Comparison of ENCODE assay signal across 8 cellular contexts in the genomic region with DNA sequence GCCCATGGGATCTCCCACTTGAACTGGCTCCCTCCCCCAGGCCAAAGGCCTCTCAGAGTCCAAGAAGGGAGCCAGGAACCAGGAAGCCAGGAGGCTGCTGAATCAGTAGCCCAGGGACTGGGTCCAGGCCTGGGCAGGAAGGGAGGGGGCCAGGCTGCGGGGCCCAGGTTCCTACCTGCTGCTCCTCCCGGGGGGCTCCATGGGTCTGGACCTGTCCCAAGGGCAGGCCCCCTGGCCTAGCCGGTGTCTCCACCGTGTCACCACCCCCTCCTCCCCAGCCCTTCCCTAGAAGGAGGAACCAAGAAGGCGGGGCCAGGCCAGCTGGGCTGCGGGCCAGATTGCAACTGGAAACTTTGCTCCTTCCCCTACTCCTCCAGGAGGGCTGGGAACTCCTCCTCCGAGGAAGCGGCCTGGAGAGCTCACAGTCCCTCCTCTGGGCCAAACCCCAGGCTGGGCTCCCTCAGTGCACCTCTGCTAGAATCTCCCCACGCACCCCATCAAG. TPM values are rescaled to one million over a fixed set of nuclear protein-coding genes. Genes with fewer than 3 reads are reported as not detected.
DNase-seq lines count a peak whose midpoint lies in the region; FAIRE-seq and TF ChIP-seq lines count a peak whose summit lies in the region.

IQSEC2 (minus strand) TSS at position 264 of the 502 bp plus-strand sequence.

- no peaks in the 10 kb centered on the region for H3K79me2 ChIP-seq in endothelial cell of umbilical vein (ENCODE audit: control insufficient read depth, insufficient read depth, low read length)

- peak; percentile 93 for FAIRE-seq in endothelial cell of umbilical vein (lab: Jason Lieb, UNC)
- FAIRE-seq in GM19239 (lab: Jason Lieb, UNC): no peak

- CTCF ChIA-PET in RWPE1 (lab: Yijun Ruan, JAX): interaction anchor here (0.6 to 1.2 kb wide), 2 partner anchors 13 to 64 kb away, joined by 3 to 5 read pairs; no protein-coding TSS in a partner anchor
- CTCF ChIA-PET in endothelial cell of umbilical vein (lab: Charles Lee): no interaction called here

- intact Hi-C loops in endothelial cell of umbilical vein (cut with micrococcal nuclease): no loop called here
- intact Hi-C loops in uterus (cut with DNase I; ENCODE audit: low total_unique reads): no loop called here

- no peaks in the 10 kb centered on the region for H3K9me1 ChIP-seq in endothelial cell of umbilical vein (replicated peaks; ENCODE audit: control insufficient read depth, extremely low read depth, insufficient read depth, low read length)

- H3K27me3 Mint-ChIP-seq in mesothelial cell of epicardium (ENCODE audit: low read depth): no peaks in the 10 kb centered on the region

- H3K4me2 ChIP-seq in endothelial cell of umbilical vein (ENCODE audit: insufficient read depth, low read length): peak within 1 kb of the TSS; percentile 56

- H3K9me3 ChIP-seq in HAP-1 (no peaks in the 10 kb centered on the region), endothelial cell of umbilical vein (replicated peaks; ENCODE audit: control insufficient read depth, insufficient read depth, low read length) (no peaks in the 10 kb centered on the region), uterus (no peaks in the 10 kb centered on the region)

- TF ChIP-seq POLR2A in endothelial cell of umbilical vein (IDR thresholded peaks at IDR 0.05; ENCODE audit: low read depth, low read length) (no peak), uterus (IDR thresholded peaks at IDR 0.05) (peak in 1 of 2 donors; percentile 35)

- BruUV-seq in endothelial cell of umbilical vein (replicated peaks; lab: Mats Ljungman, UMichigan): no TSS peak

- in situ Hi-C loops in HAP-1 (cut with MboI; ENCODE audit: low sequenced_read_pairs): no loop called here

- peak within 1 kb of the TSS; percentile 39 for H3K4me3 Mint-ChIP-seq in mesothelial cell of epicardium

- H3K36me3 ChIP-seq in HAP-1 (replicated peaks): no peaks in the 10 kb centered on the region
- H3K36me3 ChIP-seq in endothelial cell of umbilical vein (ENCODE audit: control insufficient read depth in 2 of 2, extremely low read depth in 1 of 2, insufficient read depth in 2 of 2, low read length in 2 of 2): no peaks in the 10 kb centered on the region
- no peaks in the 10 kb centered on the region for H3K36me3 ChIP-seq in uterus

- H2AFZ ChIP-seq in endothelial cell of umbilical vein (ENCODE audit: low read depth, low read length): peak within 1 kb of the TSS; percentile 24

- peaks cover 2% of the 10 kb centered on the region for H3K36me3 Mint-ChIP-seq in mesothelial cell of epicardium

- dilution Hi-C loops in endothelial cell of umbilical vein (cut with MboI; ENCODE audit: extremely low pct_ligation_motif_present, low sequenced_read_pairs): no loop called here

- H3K27me3 ChIP-seq in HAP-1 (ENCODE audit: low read depth) (no peaks in the 10 kb centered on the region), endothelial cell of umbilical vein (ENCODE audit: control insufficient read depth in 2 of 2, insufficient read depth in 2 of 2, low read length in 2 of 2) (no peaks in the 10 kb centered on the region), uterus (no peaks in the 10 kb centered on the region)

- H3K9me3 Mint-ChIP-seq in mesothelial cell of epicardium: peaks cover 7% of the 10 kb centered on the region

- H3K4me1 ChIP-seq in HAP-1: peaks cover 7% of the 10 kb centered on the region
- H3K4me1 ChIP-seq in endothelial cell of umbilical vein (ENCODE audit: control insufficient read depth, extremely low read depth, insufficient read depth, low read length): peaks cover 9% of the 10 kb centered on the region
- H3K4me1 ChIP-seq in uterus: no peaks in the 10 kb centered on the region

- H4K20me1 ChIP-seq in endothelial cell of umbilical vein (replicated peaks; ENCODE audit: control insufficient read depth, extremely low read depth, insufficient read depth, low read length): no peaks in the 10 kb centered on the region

- H3K27ac ChIP-seq in RWPE1 (peak within 1 kb of the TSS; percentile 97), endothelial cell of umbilical vein (ENCODE audit: insufficient read depth, low read depth, low read length) (peak within 1 kb of the TSS; percentile 6), uterus (peak within 1 kb of the TSS; percentile 77 to 84)

- peaks cover 28% of the 10 kb centered on the region for H3K4me1 Mint-ChIP-seq in mesothelial cell of epicardium

- H3K27ac Mint-ChIP-seq in mesothelial cell of epicardium: peak within 1 kb of the TSS; percentile 87

- TF ChIP-seq CTCF in RWPE1 (conservative IDR thresholded peaks at IDR 0.05; ENCODE audit: low read depth): no peak
- TF ChIP-seq CTCF in endothelial cell of umbilical vein (IDR thresholded peaks at IDR 0.05; ENCODE audit: extremely low read depth in 1 of 2, insufficient read depth in 1 of 2, low read depth in 1 of 2, low read length in 2 of 2): no peak
- TF ChIP-seq CTCF in mesothelial cell of epicardium (IDR thresholded peaks at IDR 0.05; ENCODE audit: unreplicated experiment): no peak
- TF ChIP-seq CTCF in uterus (IDR thresholded peaks at IDR 0.05): no peak

- H3K9ac ChIP-seq in endothelial cell of umbilical vein (replicated peaks; ENCODE audit: extremely low read depth, insufficient read depth, low read length): peak within 1 kb of the TSS; percentile 7

- peak within 1 kb of the TSS; percentile 28 for H3K4me3 ChIP-seq in HAP-1
- peak within 1 kb of the TSS in 2 of 3 experiments; percentile 43 to 49 for H3K4me3 ChIP-seq in endothelial cell of umbilical vein (replicated peaks in 1 of 3; ENCODE audit: insufficient read depth in 1 of 3, low read depth in 1 of 3, low read length in 3 of 3)
- peak within 1 kb of the TSS; percentile 28 to 37 for H3K4me3 ChIP-seq in uterus

- POLR2A ChIA-PET in RWPE1 (lab: Yijun Ruan, JAX; ENCODE audit: low non-redundant PET) (interaction anchor here (0.5 to 0.6 kb wide), 2 partner anchors 73 to 291 kb away, joined by 3 read pairs; no protein-coding TSS in a partner anchor), endothelial cell of umbilical vein (lab: Charles Lee) (no interaction called here)

- peak; percentile 87 to 93 for DNase-seq in HAP-1 (ENCODE audit: low spot score in 2 of 2)
- DNase-seq in RWPE1 (ENCODE audit: low spot score): peak; percentile 68
- peak; percentile 77 for DNase-seq in endothelial cell of umbilical vein (ENCODE audit: low read depth, low spot score)
- peak; percentile 56 to 75 for DNase-seq in mesothelial cell of epicardium (ENCODE audit: low spot score in 2 of 2, unreplicated experiment in 2 of 2)
- DNase-seq in uterus: peak; percentile 92 to 94
- no peak for DNase-seq in NCI-H526 treated with DMSO at 0.1 percent for 48 hours (lab: John Stamatoyannopoulos, UW)
- no peak for DNase-seq in GDM1 (lab: John Stamatoyannopoulos, UW)
- DNase-seq in GM19239 (ENCODE audit: insufficient read length, low spot score): no peak

TF ChIP-seq in endothelial cell of umbilical vein, 7 proteins besides CTCF, POLR2A, EP300 and RAD21:
- TF ChIP-seq MYC (IDR thresholded peaks at IDR 0.05; ENCODE audit: low read depth, low read length) (no peak), FOS (IDR thresholded peaks at IDR 0.05; ENCODE audit: borderline replicate concordance, insufficient read depth, low read length) (no peak), EZH2 (IDR thresholded peaks at IDR 0.05; ENCODE audit: borderline replicate concordance, low read depth, low read length, severe bottlenecking) (no peak), GATA2 (IDR thresholded peaks at IDR 0.05; ENCODE audit: insufficient read depth, insufficient read length, low read depth, low read length) (no peak), JUN (IDR thresholded peaks at IDR 0.05; ENCODE audit: borderline replicate concordance, insufficient read depth, insufficient read length, low read depth) (no peak), POLR2AphosphoS5 (IDR thresholded peaks at IDR 0.05; ENCODE audit: insufficient read depth, low read depth, low read length) (no peak)
- TF ChIP-seq, protein P1, sequence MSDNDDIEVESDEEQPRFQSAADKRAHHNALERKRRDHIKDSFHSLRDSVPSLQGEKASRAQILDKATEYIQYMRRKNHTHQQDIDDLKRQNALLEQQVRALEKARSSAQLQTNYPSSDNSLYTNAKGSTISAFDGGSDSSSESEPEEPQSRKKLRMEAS (IDR thresholded peaks at IDR 0.05; ENCODE audit: insufficient read depth, insufficient read length): no peak

RNA-seq across cellular contexts. Expression of gene IQSEC2, which starts in this region (rescaled TPM):
- total RNA-seq in endothelial cell of umbilical vein (9.4 and 9.9 TPM in 2 replicates), mesothelial cell of epicardium (19.8 to 23.0 TPM (median 22.2 TPM) in 3 replicates), uterus (10 to 100 TPM in 2 of 4 donors, 1 to 10 TPM in 2; 4.1 to 31.6 (median 8.9) TPM)
- 5.4 and 6.7 TPM in 2 replicates for polyA plus RNA-seq in endothelial cell of umbilical vein
- 5.8 and 6.3 TPM in 2 replicates for polyA plus RNA-seq in endothelial cell of umbilical vein (2011; cell fraction: cytosol; rRNA removed)
- polyA plus RNA-seq in endothelial cell of umbilical vein (2011; cell fraction: nucleus; rRNA removed): 12.5 and 13.9 TPM in 2 replicates
- polyA plus RNA-seq in endothelial cell of umbilical vein (2012): 7.1 and 11.5 TPM in 2 replicates
- polyA minus RNA-seq in endothelial cell of umbilical vein: 6.4 and 8.3 TPM in 2 replicates
- polyA minus RNA-seq in endothelial cell of umbilical vein (2011; cell fraction: cytosol; rRNA and poly(A)+ RNA removed): 9.2 TPM
- polyA minus RNA-seq in endothelial cell of umbilical vein (2011; cell fraction: nucleus; rRNA and poly(A)+ RNA removed): 7.3 and 8.5 TPM in 2 replicates

Comparison
In these comparisons a context has a peak if more than half of its experiments do, and no peak if none do; other contexts are left out.
1. DNase-seq: peak in HAP-1 (2 of 2), RWPE1 (single experiment), endothelial cell of umbilical vein (single experiment), mesothelial cell of epicardium (2 of 2) and uterus (2 of 2); none in NCI-H526 treated with DMSO at 0.1 percent for 48 hours (single experiment), GDM1 (single experiment) and GM19239 (single experiment).
2. H3K27ac ChIP-seq: peak in every context shown above with its lines; median percentile 97 in RWPE1; 80 in uterus; 6 in endothelial cell of umbilical vein.
3. Peak in every context shown above with its lines, with median percentiles within 50 percentile points of each other: H3K4me3 ChIP-seq.